In genomic region chr21:26964379-26964778, GRCh38 we compare ENCODE assay signal across 10 cellular contexts. TPM values are rescaled to one million over a fixed set of nuclear protein-coding genes. Genes with fewer than 3 reads are reported as not detected.
A peak's percentile ranks its signal among the peaks of the same experiment; 100 is the strongest.
DNase-seq lines count a peak whose midpoint lies in the region; ATAC-seq, FAIRE-seq and TF ChIP-seq lines count a peak whose summit lies in the region.
"Had no signal": no experiment of that assay in that cellular context is flagged by ENCODE, and none has a peak within 500 bp of the region (broad histone marks: within the 10 kb centered on the region; RNA-seq: fewer than 3 reads in every experiment).

No MANE protein-coding gene starts in this region.

- no peak overlapping the region for H3K4me3 Mint-ChIP-seq in endothelial cell (ENCODE audit: unreplicated experiment)

- H3K9me3 ChIP-seq in body of pancreas (no peaks in the 10 kb centered on the region), kidney (ENCODE audit: control insufficient read depth in 1 of 2, low read length in 2 of 2) (no peaks in the 10 kb centered on the region)

- no peak overlapping the region for H3K27ac Mint-ChIP-seq in activated naive CD4-positive, alpha-beta T cell treated with anti-CD3 and anti-CD28 coated beads, Interleukin-2, amount 50 U/mL, for 72 hours
- H3K27ac Mint-ChIP-seq in endothelial cell (ENCODE audit: unreplicated experiment), result no peak overlapping the region

- H3K4me3 ChIP-seq in AG09309 (ENCODE audit: control insufficient read depth, low read depth, low read length) (peak overlapping the region; percentile 4; the same call in 1 of the 2 replicates), body of pancreas (no peak overlapping the region), kidney (ENCODE audit: low read length in 2 of 2) (peak overlapping the region; percentile 54 to 66)
- H3K4me3 ChIP-seq: BLaER1, cardiac muscle cell had no signal

- FAIRE-seq in kidney (lab: Jason Lieb, UNC), result peak; percentile 3

- no peak for TF ChIP-seq CTCF in AG09309 (IDR thresholded peaks at IDR 0.05; ENCODE audit: control insufficient read depth, insufficient read depth, low read depth, low read length, missing control alignments)
- no peak for TF ChIP-seq CTCF in body of pancreas (IDR thresholded peaks at IDR 0.05)
- no peak for TF ChIP-seq CTCF in kidney (IDR thresholded peaks at IDR 0.05; ENCODE audit: borderline replicate concordance, extremely low read depth, insufficient read depth)
- TF ChIP-seq CTCF in endothelial cell (IDR thresholded peaks at IDR 0.05; ENCODE audit: unreplicated experiment), result no peak

- no peaks in the 10 kb centered on the region for H3K9me3 Mint-ChIP-seq in activated naive CD4-positive, alpha-beta T cell treated with anti-CD3 and anti-CD28 coated beads, Interleukin-2, amount 50 U/mL, for 72 hours
- H3K9me3 Mint-ChIP-seq in endothelial cell (ENCODE audit: unreplicated experiment), result no peaks in the 10 kb centered on the region

- DNase-seq in AG09309 (ENCODE audit: low read depth) (no peak), body of pancreas (peak in 3 of 4 donors; percentile 11 to 17 (median 13)), kidney (peak; percentile 90), renal cortical epithelial cell (ENCODE audit: low read depth) (peak; percentile 70), NK-92 (lab: John Stamatoyannopoulos, UW; ENCODE audit: unreplicated experiment) (no peak), endothelial cell (ENCODE audit: low spot score) (no peak), occipital lobe (lab: John Stamatoyannopoulos, UW) (no peak)
- DNase-seq in activated naive CD4-positive, alpha-beta T cell treated with anti-CD3 and anti-CD28 coated beads, Interleukin-2, amount 50 U/mL, for 72 hours (ENCODE audit: low spot score in 2 of 2), result no peak

- H3K27me3 ChIP-seq in body of pancreas, result peaks cover 2 to 9% of the 10 kb centered on the region in 2 donors

- ATAC-seq in body of pancreas, result no peak
- ATAC-seq in activated naive CD4-positive, alpha-beta T cell treated with anti-CD3 and anti-CD28 coated beads, Interleukin-2, amount 50 U/mL, for 72 hours, result no peak

- H3K36me3 ChIP-seq in body of pancreas (replicated peaks in 1 of 2; ENCODE audit: insufficient read depth in 1 of 2, low read depth in 2 of 2), result no peaks in the 10 kb centered on the region
- no peaks in the 10 kb centered on the region for H3K36me3 ChIP-seq in kidney (ENCODE audit: control insufficient read depth in 1 of 2, insufficient read depth in 2 of 2, low read length in 2 of 2)
- H3K36me3 ChIP-seq: BLaER1, cardiac muscle cell had no signal

- H3K4me1 ChIP-seq in body of pancreas, result peaks cover 26% of the 10 kb centered on the region
- H3K4me1 ChIP-seq in kidney (ENCODE audit: control insufficient read depth in 1 of 2, insufficient read depth in 1 of 2, low read depth in 1 of 2, low read length in 2 of 2), result peaks cover 0 to 19% of the 10 kb centered on the region in 2 donors
- H3K4me1 ChIP-seq: BLaER1 had no signal

- H3K4me1 Mint-ChIP-seq in endothelial cell (ENCODE audit: unreplicated experiment), result peaks cover 7% of the 10 kb centered on the region

- peak overlapping the region; percentile 39 to 59 for H3K9ac ChIP-seq in kidney (ENCODE audit: low read length in 2 of 2)
- H3K9ac ChIP-seq: BLaER1 had no signal

- 65 to 87% methylated on average over 10 of the region's 10 CpGs for WGBS in body of pancreas, 2 donors

- H3K27ac ChIP-seq in body of pancreas (no peak overlapping the region), kidney (ENCODE audit: low read depth in 2 of 2, low read length in 2 of 2) (peak overlapping the region; percentile 52 to 76)
- H3K27ac ChIP-seq: BLaER1, cardiac muscle cell had no signal

- peaks cover 0 to 6% of the 10 kb centered on the region in 2 donors for H3K36me3 Mint-ChIP-seq in activated naive CD4-positive, alpha-beta T cell treated with anti-CD3 and anti-CD28 coated beads, Interleukin-2, amount 50 U/mL, for 72 hours
- H3K36me3 Mint-ChIP-seq in endothelial cell (ENCODE audit: low read depth, unreplicated experiment), result no peaks in the 10 kb centered on the region

- H3K27me3 Mint-ChIP-seq in endothelial cell (ENCODE audit: unreplicated experiment), result peaks cover 7% of the 10 kb centered on the region

- no peak for TF ChIP-seq POLR2A in body of pancreas (IDR thresholded peaks at IDR 0.05)

- intact Hi-C loops in body of pancreas (cut with DNase I), result no loop called here
- intact Hi-C loops in kidney (cut with DNase I), result no loop called here

RNA-seq across cellular contexts. Expression of gene ADAMTS5, which starts 2.5 kb away (rescaled TPM):
- total RNA-seq in body of pancreas (1 to 10 TPM; 3.4 to 3.6 TPM), kidney (10.6 TPM), renal cortical epithelial cell (12.5 and 63.1 TPM in 2 replicates), endothelial cell (ENCODE audit: unreplicated experiment) (0.33 TPM), occipital lobe (1.4 TPM)
- polyA plus RNA-seq in kidney (ENCODE audit: insufficient read depth, low read depth, low replicate concordance), result 1.7 TPM
- total RNA-seq in activated naive CD4-positive, alpha-beta T cell treated with anti-CD3 and anti-CD28 coated beads, Interleukin-2, amount 50 U/mL, for 72 hours, result not detected
- polyA plus RNA-seq: cardiac muscle cell had no signal

Comparison
In these comparisons a context has a peak if more than half of its experiments do, and no peak if none do; other contexts are left out.
1. DNase-seq: peak in body of pancreas (3 of 4), kidney (single experiment) and renal cortical epithelial cell (single experiment); none in AG09309 (single experiment), activated naive CD4-positive, alpha-beta T cell treated with anti-CD3 and anti-CD28 coated beads, Interleukin-2, amount 50 U/mL, for 72 hours (0 of 2), NK-92 (single experiment), endothelial cell (single experiment) and occipital lobe (single experiment).
2. H3K4me3 ChIP-seq: peak in AG09309 (single experiment) and kidney (2 of 2); none in body of pancreas (0 of 2).
3. H3K27ac ChIP-seq: peak in kidney (2 of 2); none in body of pancreas (0 of 4).